Comparison of ENCODE assay signal across 8 cellular contexts in the genomic region with DNA sequence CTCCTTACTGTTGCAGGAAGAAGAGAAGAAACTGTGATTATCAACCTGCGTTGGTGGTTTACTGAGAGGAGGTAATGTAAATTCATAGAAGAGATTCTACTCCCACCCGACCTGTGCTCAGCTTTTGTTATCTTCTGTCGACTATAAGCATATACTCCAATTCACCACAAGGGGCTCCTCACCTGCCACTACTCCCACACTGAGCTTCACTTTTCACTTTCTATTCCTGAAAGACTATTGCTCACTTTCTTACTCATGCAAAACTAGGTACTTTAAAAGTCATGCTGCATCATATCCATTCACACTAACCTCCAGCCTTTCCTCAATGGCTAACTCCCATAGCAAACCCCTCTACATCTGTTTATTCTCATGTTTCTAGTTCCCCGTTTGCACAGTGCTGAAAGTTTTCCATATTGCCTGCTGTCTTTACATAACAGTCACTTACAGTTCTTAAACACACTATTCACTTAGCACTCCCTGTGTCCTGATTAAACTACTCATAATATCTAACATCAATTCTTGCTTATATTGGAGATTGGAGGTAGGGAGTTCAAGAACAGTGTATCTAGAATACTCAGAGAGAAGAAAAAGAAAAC.
DNase-seq lines count a peak whose midpoint lies in the region; ATAC-seq, FAIRE-seq and TF ChIP-seq lines count a peak whose summit lies in the region.

No MANE protein-coding gene starts in this region.

- TF ChIP-seq CTCF in NB4 (IDR thresholded peaks at IDR 0.05; ENCODE audit: low read depth, low read length), result peak; percentile 51
- peak; percentile 77 for TF ChIP-seq CTCF in bronchial epithelial cell (IDR thresholded peaks at IDR 0.05; ENCODE audit: insufficient read depth, low read length, severe bottlenecking)

- H3K4me3 ChIP-seq in NB4 (ENCODE audit: low read depth, low read length), result no peak overlapping the region
- no peak overlapping the region for H3K4me3 ChIP-seq in bronchial epithelial cell (ENCODE audit: low read depth, low read length)

- no peaks in the 10 kb centered on the region for H3K36me3 ChIP-seq in bronchial epithelial cell (ENCODE audit: control insufficient read depth, insufficient read depth, low read length)

- no peak for FAIRE-seq in bronchial epithelial cell (lab: Jason Lieb, UNC)

- DNase-seq in AG08396 (ENCODE audit: low spot score) (peak; percentile 33), NB4 (ENCODE audit: low read depth) (peak; percentile 31), bronchial epithelial cell (ENCODE audit: low read depth) (peak; percentile 84), myocyte (ENCODE audit: low read depth) (peak; percentile 18), superior temporal gyrus (ENCODE audit: extremely low spot score) (no peak)
- DNase-seq in activated CD4-positive, CD25-positive, alpha-beta regulatory T cell (lab: John Stamatoyannopoulos, UW), result no peak

- ATAC-seq in GM18511 (IDR thresholded peaks at IDR 0.05; ENCODE audit: unreplicated experiment), result peak; percentile 100
- ATAC-seq in HG02798 (IDR thresholded peaks at IDR 0.05; ENCODE audit: poor library complexity, unreplicated experiment), result peak; percentile 99

- no peak for TF ChIP-seq POLR2A in NB4 (IDR thresholded peaks at IDR 0.05; ENCODE audit: extremely low read depth, insufficient read length)

- no peaks in the 10 kb centered on the region for H3K27me3 ChIP-seq in bronchial epithelial cell (ENCODE audit: control insufficient read depth, insufficient read depth, low read length)

Comparison
In these comparisons a context has a peak if more than half of its experiments do, and no peak if none do; other contexts are left out.
1. DNase-seq: peak in AG08396 (single experiment), NB4 (single experiment), bronchial epithelial cell (single experiment) and myocyte (single experiment); none in superior temporal gyrus (single experiment) and activated CD4-positive, CD25-positive, alpha-beta regulatory T cell (0 of 4).